ENCODE assay signal across 8 cellular contexts in the genomic region with DNA sequence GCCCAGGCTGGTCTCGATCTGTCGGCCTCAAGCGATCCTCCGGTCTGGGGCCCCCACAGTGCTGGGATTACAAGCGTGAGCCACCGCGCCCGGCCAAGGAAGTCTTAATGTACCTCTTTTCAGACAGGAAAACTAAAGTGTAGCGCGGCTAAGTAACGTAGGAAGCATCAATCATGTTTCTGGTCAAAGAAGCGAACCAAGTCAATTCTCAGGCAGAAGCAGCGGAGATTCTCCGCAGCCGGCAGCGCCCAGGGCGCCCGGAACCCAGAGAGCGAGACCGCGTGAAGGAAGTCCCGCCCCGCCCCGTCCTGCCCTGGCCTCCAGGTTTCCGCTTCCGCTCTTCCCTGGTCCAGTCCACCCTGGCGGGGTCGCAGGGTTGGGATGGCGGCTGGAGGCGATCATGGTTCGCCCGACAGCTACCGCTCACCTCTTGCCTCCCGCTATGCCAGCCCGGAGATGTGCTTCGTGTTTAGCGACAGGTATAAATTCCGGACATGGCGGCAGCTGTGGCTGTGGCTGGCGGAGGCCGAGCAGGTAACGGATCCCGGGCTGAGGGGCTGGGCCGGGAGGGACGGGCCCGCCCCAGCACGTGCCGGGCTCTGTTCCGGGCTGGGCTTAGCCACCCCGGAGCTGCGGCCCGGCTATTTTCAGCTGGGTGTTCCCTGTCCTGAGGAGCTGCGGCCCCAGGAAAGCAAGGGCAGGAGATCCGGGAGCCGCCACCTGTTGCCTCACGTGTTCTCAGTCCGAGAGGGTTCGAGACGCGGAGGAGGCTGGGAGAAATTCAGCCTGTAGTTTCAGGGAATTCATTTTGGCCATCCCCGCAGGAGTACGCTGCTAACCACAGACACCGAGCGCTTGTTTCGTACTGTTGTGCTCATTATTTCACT. TPM values are rescaled to one million over a fixed set of nuclear protein-coding genes. Genes with fewer than 3 reads are reported as not detected.
A peak's percentile ranks its signal among the peaks of the same experiment; 100 is the strongest.
DNase-seq lines count a peak whose midpoint lies in the region; ATAC-seq and TF ChIP-seq lines count a peak whose summit lies in the region.

Gene ADSL, plus strand, starts transcription at position 323 of the 887 bp plus-strand sequence. Its CDS starts 59 bp downstream, at position 382.

- peak within 1 kb of the TSS; percentile 98 for H3K27ac Mint-ChIP-seq in type B pancreatic cell

- peaks cover 22 to 23% of the 10 kb centered on the region in 2 donors for H3K4me1 ChIP-seq in adrenal gland (replicated peaks in 1 of 2)
- peaks cover 0 to 33% (median 16%) of the 10 kb centered on the region in 12 donors for H3K4me1 ChIP-seq in heart left ventricle

- DNase-seq in GM10248 (ENCODE audit: extremely low spot score) (peak; percentile 92), NCI-H1105 (lab: John Stamatoyannopoulos, UW) (peak; percentile 80), T-helper 1 cell (peak; percentile 65 to 88 (median 77)), adrenal gland (peak; percentile 87 to 92 (median 91)), heart left ventricle (peak; percentile 90 to 93 (median 93)), posterior vena cava (ENCODE audit: low spot score) (peak; percentile 97), type B pancreatic cell (ENCODE audit: extremely low spot score, unreplicated experiment) (peak; percentile 87)

- peaks cover 7% of the 10 kb centered on the region for H3K4me1 Mint-ChIP-seq in type B pancreatic cell (ENCODE audit: unreplicated experiment)

- H3K27me3 Mint-ChIP-seq in type B pancreatic cell, result no peaks in the 10 kb centered on the region

- POLR2A ChIA-PET in GM10248 (lab: Yijun Ruan, JAX), result interaction anchor here (0.5 to 1.3 kb wide), 5 partner anchors 25 to 823 kb away, joined by 3 to 5 read pairs (median 4); no protein-coding TSS in a partner anchor

- H3K27ac ChIP-seq in adrenal gland, result peak within 1 kb of the TSS; percentile 77 to 94 (median 84)
- H3K27ac ChIP-seq in heart left ventricle, result peak within 1 kb of the TSS; percentile 23 to 92 (median 90)

- intact Hi-C loops in adrenal gland (cut with DNase I), result loop anchor here in 1 of 2 donors (10.0 kb wide), 2 partner anchors 292 to 812 kb away; partner anchors contain the start of gene RPS19BP1
- intact Hi-C loops in heart left ventricle (cut with DNase I), result loop anchor here (2.0 to 10.0 kb wide), 10 partner anchors 69 to 814 kb away; partner anchors contain the start of genes RPS19BP1 (in 9 of the 10) and TNRC6B (in 1 of the 10)
- intact Hi-C loops in posterior vena cava (cut with DNase I), result loop anchor here (10.0 kb wide), 2 partner anchors 302 to 792 kb away; no protein-coding TSS in a partner anchor

- TF ChIP-seq CTCF in GM10248 (IDR thresholded peaks at IDR 0.05; ENCODE audit: control extremely low read depth, extremely low read depth, low read depth, missing control alignments) (no peak), adrenal gland (IDR thresholded peaks at IDR 0.05) (peak in 2 of 6 experiments; percentile 6 to 30), heart left ventricle (IDR thresholded peaks at IDR 0.05) (peak in 3 of 12 donors; percentile 11 to 30 (median 26)), type B pancreatic cell (conservative IDR thresholded peaks at IDR 0.05) (no peak)

- peaks cover 3% of the 10 kb centered on the region for H3K36me3 Mint-ChIP-seq in type B pancreatic cell

- H3K4me3 ChIP-seq in adrenal gland (peak within 1 kb of the TSS; percentile 62 to 95 (median 84)), heart left ventricle (peak within 1 kb of the TSS; percentile 49 to 85 (median 76))

- CTCF ChIA-PET in GM10248 (lab: Yijun Ruan, JAX), result interaction anchor here (0.6 to 3.2 kb wide), 14 partner anchors 8 to 811 kb away, joined by 3 to 23 read pairs (median 6); no protein-coding TSS in a partner anchor

- peaks cover 0 to 24% of the 10 kb centered on the region in 2 donors for H3K36me3 ChIP-seq in adrenal gland (replicated peaks in 1 of 2)
- peaks cover 0 to 31% (median 28%) of the 10 kb centered on the region in 9 donors for H3K36me3 ChIP-seq in heart left ventricle

- peak within 1 kb of the TSS; percentile 99 for H3K4me3 Mint-ChIP-seq in type B pancreatic cell

- peak; percentile 80 for ATAC-seq in HG02588 (IDR thresholded peaks at IDR 0.05; ENCODE audit: unreplicated experiment)
- peak; percentile 95 to 98 (median 98) for ATAC-seq in heart left ventricle

- TF ChIP-seq POLR2A in adrenal gland (IDR thresholded peaks at IDR 0.05) (peak; percentile 87), heart left ventricle (IDR thresholded peaks at IDR 0.05) (peak in 1 of 2 donors; percentile 85)

- H3K9me3 Mint-ChIP-seq in type B pancreatic cell, result no peaks in the 10 kb centered on the region

- WGBS in adrenal gland, 4 donors, result 0 to 1% (median 0%) methylated on average over 15 to 65 of the region's 65 CpGs
- WGBS in heart left ventricle, 4 donors, result 0% methylated on average over 34 to 65 of the region's 65 CpGs

- no peaks in the 10 kb centered on the region for H3K27me3 ChIP-seq in adrenal gland
- H3K27me3 ChIP-seq in heart left ventricle, result no peaks in the 10 kb centered on the region

- H3K9me3 ChIP-seq in adrenal gland (replicated peaks in 1 of 3) (no peaks in the 10 kb centered on the region), heart left ventricle (no peaks in the 10 kb centered on the region)

RNA-seq across cellular contexts. Expression of gene ADSL, which starts in this region (rescaled TPM):
- total RNA-seq in adrenal gland (10 to 100 TPM; 26.8 to 70.2 (median 57.5) TPM), heart left ventricle (10 to 100 TPM; 46.9 to 87.8 (median 52.0) TPM), posterior vena cava (10 to 100 TPM; 35.5 to 47.1 TPM), type B pancreatic cell (ENCODE audit: low replicate concordance) (52.2 and 82.8 TPM in 2 replicates)
- polyA plus RNA-seq in adrenal gland (10 to 100 TPM; 41.3 to 67.0 (median 44.2) TPM), heart left ventricle (100 to 1,000 TPM in 1 of 2 donors, 10 to 100 TPM in 1; 35.5 to 131 TPM)

Comparison
In these comparisons a context has a peak if more than half of its experiments do, and no peak if none do; other contexts are left out.
1. Peak in every context shown above with its lines: DNase-seq, ATAC-seq, H3K4me3 ChIP-seq and H3K27ac ChIP-seq.